Comparison of ENCODE assay signal across 1 cellular context in the genomic region with DNA sequence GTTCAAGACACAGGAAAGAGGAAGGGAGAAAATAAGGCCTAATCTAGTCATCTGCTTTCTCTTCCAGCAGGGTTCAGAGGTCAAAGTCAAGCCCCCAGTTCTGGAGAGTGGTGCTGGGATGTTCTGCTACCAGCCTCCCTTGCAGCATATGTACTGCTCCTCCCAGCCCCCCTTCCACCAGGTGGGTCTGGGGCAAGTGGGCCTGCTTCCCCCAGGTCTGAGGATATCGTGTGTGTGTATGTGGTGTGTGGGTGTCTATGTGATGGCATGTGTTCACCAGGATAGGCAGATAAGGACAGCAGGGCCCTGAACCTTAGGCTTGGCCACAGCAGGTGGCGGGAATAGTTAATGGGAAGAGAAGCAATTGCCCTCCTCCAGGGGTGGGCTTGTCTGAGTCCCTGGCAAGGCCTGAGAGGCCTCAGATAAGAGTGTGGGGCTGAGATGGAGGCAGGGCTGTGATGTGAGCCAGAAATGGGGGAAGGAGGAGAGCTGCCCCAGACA.
TF ChIP-seq lines count a peak whose summit lies in the region.

No MANE protein-coding gene starts in this region.

TF ChIP-seq in WTC11, 78 proteins besides CTCF, POLR2A, EP300 and RAD21 (continued from another document):
- TF ChIP-seq, protein P1, sequence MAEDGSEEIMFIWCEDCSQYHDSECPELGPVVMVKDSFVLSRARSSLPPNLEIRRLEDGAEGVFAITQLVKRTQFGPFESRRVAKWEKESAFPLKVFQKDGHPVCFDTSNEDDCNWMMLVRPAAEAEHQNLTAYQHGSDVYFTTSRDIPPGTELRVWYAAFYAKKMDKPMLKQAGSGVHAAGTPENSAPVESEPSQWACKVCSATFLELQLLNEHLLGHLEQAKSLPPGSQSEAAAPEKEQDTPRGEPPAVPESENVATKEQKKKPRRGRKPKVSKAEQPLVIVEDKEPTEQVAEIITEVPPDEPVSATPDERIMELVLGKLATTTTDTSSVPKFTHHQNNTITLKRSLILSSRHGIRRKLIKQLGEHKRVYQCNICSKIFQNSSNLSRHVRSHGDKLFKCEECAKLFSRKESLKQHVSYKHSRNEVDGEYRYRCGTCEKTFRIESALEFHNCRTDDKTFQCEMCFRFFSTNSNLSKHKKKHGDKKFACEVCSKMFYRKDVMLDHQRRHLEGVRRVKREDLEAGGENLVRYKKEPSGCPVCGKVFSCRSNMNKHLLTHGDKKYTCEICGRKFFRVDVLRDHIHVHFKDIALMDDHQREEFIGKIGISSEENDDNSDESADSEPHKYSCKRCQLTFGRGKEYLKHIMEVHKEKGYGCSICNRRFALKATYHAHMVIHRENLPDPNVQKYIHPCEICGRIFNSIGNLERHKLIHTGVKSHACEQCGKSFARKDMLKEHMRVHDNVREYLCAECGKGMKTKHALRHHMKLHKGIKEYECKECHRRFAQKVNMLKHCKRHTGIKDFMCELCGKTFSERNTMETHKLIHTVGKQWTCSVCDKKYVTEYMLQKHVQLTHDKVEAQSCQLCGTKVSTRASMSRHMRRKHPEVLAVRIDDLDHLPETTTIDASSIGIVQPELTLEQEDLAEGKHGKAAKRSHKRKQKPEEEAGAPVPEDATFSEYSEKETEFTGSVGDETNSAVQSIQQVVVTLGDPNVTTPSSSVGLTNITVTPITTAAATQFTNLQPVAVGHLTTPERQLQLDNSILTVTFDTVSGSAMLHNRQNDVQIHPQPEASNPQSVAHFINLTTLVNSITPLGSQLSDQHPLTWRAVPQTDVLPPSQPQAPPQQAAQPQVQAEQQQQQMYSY (CRISPR knock-in tag; IDR thresholded peaks at IDR 0.05): no peak
- TF ChIP-seq ZNF219 (CRISPR knock-in tag; IDR thresholded peaks at IDR 0.05; ENCODE audit: borderline replicate concordance) (no peak), ZNF317 (CRISPR knock-in tag; IDR thresholded peaks at IDR 0.05; ENCODE audit: borderline replicate concordance, low read depth) (no peak), CREB1 (CRISPR knock-in tag; IDR thresholded peaks at IDR 0.05) (no peak), ELF4 (CRISPR knock-in tag; IDR thresholded peaks at IDR 0.05; ENCODE audit: low read depth) (no peak)
